11 cellular contexts compared by ENCODE assay signal in genomic region chr4:126106658-126107057, GRCh38.
DNase-seq lines count a peak whose midpoint lies in the region; ATAC-seq and TF ChIP-seq lines count a peak whose summit lies in the region.
"Had no signal": no experiment of that assay in that cellular context is flagged by ENCODE, and none has a peak within 500 bp of the region (broad histone marks: within the 10 kb centered on the region; RNA-seq: fewer than 3 reads in every experiment).

No MANE protein-coding gene starts in this region.

- H3K4me2 ChIP-seq in PC-3 (ENCODE audit: low read length) = no peak overlapping the region

- TF ChIP-seq POLR2A in suprapubic skin (IDR thresholded peaks at IDR 0.05) = no peak

- BruUV-seq in PC-3 (replicated peaks; lab: Mats Ljungman, UMichigan) = no TSS peak

- H3K4me1 ChIP-seq in PC-3 (ENCODE audit: insufficient read depth, low read length) (no peaks in the 10 kb centered on the region), suprapubic skin (no peaks in the 10 kb centered on the region)
- H3K4me1 ChIP-seq: tibial artery had no signal

- no peak for ATAC-seq in PC-3
- no peak for ATAC-seq in GM18867 (IDR thresholded peaks at IDR 0.05; ENCODE audit: unreplicated experiment)

- H3K27me3 ChIP-seq in BJ (ENCODE audit: control insufficient read depth, insufficient read depth, low read length) (no peaks in the 10 kb centered on the region), H7 (ENCODE audit: control insufficient read depth, insufficient read depth, low read length) (no peaks in the 10 kb centered on the region), PC-3 (ENCODE audit: low read length) (no peaks in the 10 kb centered on the region), suprapubic skin (no peaks in the 10 kb centered on the region)
- H3K27me3 ChIP-seq: tibial artery had no signal

- H3F3A ChIP-seq in PC-3 (ENCODE audit: low read length, unreplicated experiment) = no peaks in the 10 kb centered on the region

- H4K20me1 ChIP-seq in PC-3 (ENCODE audit: low read length) = no peaks in the 10 kb centered on the region

- H3K9me3 ChIP-seq in PC-3 (ENCODE audit: low read length) (no peaks in the 10 kb centered on the region), suprapubic skin (no peaks in the 10 kb centered on the region)

- no peaks in the 10 kb centered on the region for H3K79me2 ChIP-seq in PC-3 (ENCODE audit: low read length)

- peak; percentile 20; the same call in 1 of the 2 replicates for TF ChIP-seq CTCF in BJ (IDR thresholded peaks at IDR 0.05; ENCODE audit: insufficient read depth, low read depth, low read length)
- 0 out of 2 replicates have a peak, but pooled peaks have one; percentile 29 for TF ChIP-seq CTCF in PC-3 (conservative IDR thresholded peaks at IDR 0.05; ENCODE audit: low read depth, low read length)
- TF ChIP-seq CTCF in fibroblast of villous mesenchyme (IDR thresholded peaks at IDR 0.05; ENCODE audit: insufficient read depth, low read depth, low read length) = peak; percentile 11
- TF ChIP-seq CTCF in suprapubic skin (IDR thresholded peaks at IDR 0.05) = no peak

- intact Hi-C loops in PC-3 (cut with micrococcal nuclease) = no loop called here

- H3K4me3 ChIP-seq in BJ (ENCODE audit: low read depth, low read length) = no peak overlapping the region
- no peak overlapping the region for H3K4me3 ChIP-seq in H7 (ENCODE audit: insufficient read depth, low read depth, low read length)
- no peak overlapping the region for H3K4me3 ChIP-seq in PC-3 (ENCODE audit: low read length)
- H3K4me3 ChIP-seq in fibroblast of villous mesenchyme (ENCODE audit: low read depth, low read length) = no peak overlapping the region
- H3K4me3 ChIP-seq in suprapubic skin = no peak overlapping the region
- H3K4me3 ChIP-seq: tibial artery had no signal

- no peak overlapping the region for H2AFZ ChIP-seq in PC-3 (ENCODE audit: low read length)

- POLR2A ChIA-PET in BJ (lab: Charles Lee) (no interaction called here), PC-3 (lab: Charles Lee; ENCODE audit: unreplicated experiment) (no interaction called here)

- no peak for TF ChIP-seq EP300 in suprapubic skin (IDR thresholded peaks at IDR 0.05)

- no peaks in the 10 kb centered on the region for H3K36me3 ChIP-seq in BJ (ENCODE audit: control insufficient read depth, insufficient read depth, low read length)
- no peaks in the 10 kb centered on the region for H3K36me3 ChIP-seq in H7 (replicated peaks; ENCODE audit: control insufficient read depth, insufficient read depth, low read length)
- no peaks in the 10 kb centered on the region for H3K36me3 ChIP-seq in PC-3 (ENCODE audit: low read depth, low read length)
- no peaks in the 10 kb centered on the region for H3K36me3 ChIP-seq in suprapubic skin
- H3K36me3 ChIP-seq: tibial artery had no signal

- no peak overlapping the region for H3K27ac ChIP-seq in PC-3 (ENCODE audit: low read length)
- H3K27ac ChIP-seq in suprapubic skin = no peak overlapping the region
- H3K27ac ChIP-seq: tibial artery had no signal

- CTCF ChIA-PET in BJ (lab: Yijun Ruan, JAX) = interaction anchor here (1.8 kb wide), 1 partner anchor 9 kb away, joined by 6 read pairs; no protein-coding TSS in a partner anchor
- CTCF ChIA-PET in PC-3 (lab: Charles Lee) = no interaction called here

- DNase-seq in BJ (ENCODE audit: low read depth) = no peak
- peak; percentile 2 for DNase-seq in H7
- no peak for DNase-seq in PC-3
- DNase-seq in fibroblast of villous mesenchyme (ENCODE audit: low read depth) = no peak
- no peak for DNase-seq in suprapubic skin (ENCODE audit: low spot score in 2 of 2)
- no peak for DNase-seq in NK-92 treated with Interleukin-12 subunit alpha and Interleukin-12 subunit beta, amount 100 ng/mL, for 24 hours (lab: John Stamatoyannopoulos, UW)
- no peak for DNase-seq in KG1 (lab: John Stamatoyannopoulos, UW)
- DNase-seq: activated T-cell treated with anti-CD3 and anti-CD28 coated beads, Interleukin-2, amount 50 U/mL, for 48 hours; NCI-H1694; tibial artery had no signal

- H3K9ac ChIP-seq in PC-3 (ENCODE audit: low read length) = no peak overlapping the region

- 95% methylated on average over 8 of the region's 8 CpGs for WGBS in suprapubic skin

- H3K9me2 ChIP-seq in PC-3 (replicated peaks; ENCODE audit: low read length) = no peaks in the 10 kb centered on the region

Comparison
In these comparisons a context has a peak if more than half of its experiments do, and no peak if none do; other contexts are left out.
1. CTCF ChIP-seq: peak in BJ (single experiment), PC-3 (single experiment) and fibroblast of villous mesenchyme (single experiment); none in suprapubic skin (0 of 2).